8 cellular contexts compared by ENCODE assay signal in the genomic region with DNA sequence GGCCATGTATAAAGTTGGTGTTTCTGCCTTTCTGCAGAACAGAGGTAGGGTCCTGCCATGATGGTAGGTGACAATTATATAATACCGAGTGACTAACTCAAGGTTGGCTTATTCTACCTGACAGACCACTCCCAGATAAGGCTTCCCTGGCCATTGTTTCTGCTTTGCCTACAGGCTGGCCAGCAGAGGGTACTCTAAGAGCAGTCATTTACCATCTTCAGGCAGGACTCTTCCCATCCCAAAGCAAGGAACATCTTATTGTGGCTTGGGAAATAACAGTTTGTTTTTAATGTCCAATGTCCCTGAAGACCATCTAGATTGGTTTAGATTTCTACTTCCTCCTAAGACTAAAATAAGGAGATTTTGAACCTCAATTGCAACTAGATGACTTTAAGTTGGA.
A peak's percentile ranks its signal among the peaks of the same experiment; 100 is the strongest.
DNase-seq lines count a peak whose midpoint lies in the region; ATAC-seq, FAIRE-seq and TF ChIP-seq lines count a peak whose summit lies in the region.

No MANE protein-coding gene starts in this region.

- H3K4me3 ChIP-seq in HCT116 (replicated peaks in 1 of 2; ENCODE audit: low read depth in 1 of 2, low read length in 2 of 2) (no peak overlapping the region), SJSA1 (no peak overlapping the region), keratinocyte (ENCODE audit: control insufficient read depth in 2 of 3, extremely low read depth in 1 of 3, insufficient read depth in 2 of 3, low read depth in 1 of 3, low read length in 3 of 3) (no peak overlapping the region)

- H3K4me2 ChIP-seq in HCT116 (ENCODE audit: low read length) (no peak overlapping the region), keratinocyte (ENCODE audit: control insufficient read depth, extremely low read depth, insufficient read depth, low read depth, low read length) (no peak overlapping the region)

- BruUV-seq in HCT116 (replicated peaks; lab: Mats Ljungman, UMichigan): no TSS peak

- peaks cover 59% of the 10 kb centered on the region for H3K36me3 Mint-ChIP-seq in activated CD8-positive, alpha-beta T cell treated with anti-CD3 and anti-CD28 coated beads, Interleukin-2, amount 10 ng/mL, durations not matched to agents 7 days and 5 days (ENCODE audit: low read depth)

- no peak overlapping the region for H3K4me3 Mint-ChIP-seq in activated CD8-positive, alpha-beta T cell treated with anti-CD3 and anti-CD28 coated beads, Interleukin-2, amount 10 ng/mL, durations not matched to agents 7 days and 5 days

- H3K27me3 ChIP-seq in HCT116 (ENCODE audit: insufficient read depth, low read length): no peaks in the 10 kb centered on the region
- H3K27me3 ChIP-seq in SJSA1 (replicated peaks): no peaks in the 10 kb centered on the region
- peaks cover 25% of the 10 kb centered on the region for H3K27me3 ChIP-seq in keratinocyte (ENCODE audit: control insufficient read depth, extremely low read depth, insufficient read depth, low read length)

- ATAC-seq in HCT116 (peak; percentile 96), HG03196 (IDR thresholded peaks at IDR 0.05; ENCODE audit: unreplicated experiment) (no peak), HG02852 (IDR thresholded peaks at IDR 0.05; ENCODE audit: unreplicated experiment) (no peak)
- ATAC-seq in activated CD8-positive, alpha-beta T cell treated with anti-CD3 and anti-CD28 coated beads, Interleukin-2, amount 10 ng/mL, durations not matched to agents 7 days and 5 days: no peak

- H3K9me3 ChIP-seq in HCT116 (ENCODE audit: control insufficient read depth in 1 of 2, insufficient read depth in 1 of 2, low read depth in 1 of 2, low read length in 2 of 2) (no peaks in the 10 kb centered on the region), SJSA1 (replicated peaks) (no peaks in the 10 kb centered on the region), keratinocyte (ENCODE audit: control insufficient read depth, low read depth, low read length) (no peaks in the 10 kb centered on the region)

- H4K20me1 ChIP-seq in HCT116 (ENCODE audit: insufficient read depth): no peaks in the 10 kb centered on the region
- no peaks in the 10 kb centered on the region for H4K20me1 ChIP-seq in keratinocyte (ENCODE audit: control insufficient read depth, extremely low read depth, insufficient read depth, low read length)

- H3K9ac ChIP-seq in HCT116 (ENCODE audit: low read length) (no peak overlapping the region), keratinocyte (ENCODE audit: control insufficient read depth, extremely low read depth, insufficient read depth, low read length) (no peak overlapping the region)

- 0 out of 2 replicates have a peak, but pooled peaks cover 2% of the 10 kb centered on the region for H3K9me2 ChIP-seq in HCT116 (ENCODE audit: insufficient read depth)

- dilution Hi-C loops in keratinocyte (cut with MboI; ENCODE audit: extremely low pct_ligation_motif_present, low sequenced_read_pairs): no loop called here

- DNase-seq in COR-L47 (lab: John Stamatoyannopoulos, UW) (peak; percentile 31), HCT116 (ENCODE audit: low read depth, low spot score) (peak; percentile 44), SJSA1 (ENCODE audit: low read depth in 1 of 2, low spot score in 2 of 2) (peak; percentile 57 to 65), keratinocyte (ENCODE audit: low read depth, low spot score) (no peak)
- DNase-seq in stimulated activated CD4-positive, alpha-beta T cell treated with anti-CD3 and anti-CD28 coated beads, Interleukin-4, amount 100 ng/mL, for 24 hours: no peak
- DNase-seq in activated CD8-positive, alpha-beta T cell treated with anti-CD3 and anti-CD28 coated beads, Interleukin-2, amount 10 ng/mL, durations not matched to agents 7 days and 5 days: no peak

- RAD21 ChIA-PET in HCT116 (lab: Charles Lee; ENCODE audit: low non-redundant PET in 1 of 2, low total read pairs in 2 of 2, uncharacterized antibody in 2 of 2, unreplicated experiment in 2 of 2): interaction anchor here in 1 of 2 experiments (1.5 kb wide), 1 partner anchor 33 kb away, joined by 6 read pairs; no protein-coding TSS in a partner anchor

- H3K9me1 ChIP-seq in keratinocyte (ENCODE audit: control insufficient read depth, extremely low read depth, insufficient read depth, low read length): no peaks in the 10 kb centered on the region

- TF ChIP-seq CTCF in HCT116 (IDR thresholded peaks at IDR 0.05 in 2 of 3, conservative IDR thresholded peaks at IDR 0.05 in 1 of 3; ENCODE audit: borderline replicate concordance in 1 of 3, insufficient read depth in 1 of 3, low read depth in 2 of 3, low read length in 2 of 3) (peak; percentile 73 to 86 (median 83); a peak in 5 of 6 replicates), keratinocyte (optimal IDR thresholded peaks at IDR 0.05 in 1 of 3, IDR thresholded peaks at IDR 0.05 in 1 of 3, conservative IDR thresholded peaks at IDR 0.05 in 1 of 3; ENCODE audit: extremely low read depth in 1 of 3, insufficient read depth in 2 of 3, low read length in 3 of 3) (peak; percentile 24 to 68 (median 46))

- CTCF ChIA-PET in HCT116 (lab: Charles Lee): interaction anchor here (0.6 to 2.4 kb wide), 11 partner anchors 9 to 170 kb away, joined by 3 to 12 read pairs (median 4); no protein-coding TSS in a partner anchor
- CTCF ChIA-PET in activated CD8-positive, alpha-beta T cell treated with anti-CD3 and anti-CD28 coated beads, Interleukin-2, amount 10 ng/mL, durations not matched to agents 7 days and 5 days (lab: Charles Lee): interaction anchor here (1.0 to 1.7 kb wide), 4 partner anchors 11 to 412 kb away, joined by 3 to 6 read pairs (median 3); a partner anchor contains a TSS

- H3K27me3 Mint-ChIP-seq in activated CD8-positive, alpha-beta T cell treated with anti-CD3 and anti-CD28 coated beads, Interleukin-2, amount 10 ng/mL, durations not matched to agents 7 days and 5 days (ENCODE audit: low read depth): no peaks in the 10 kb centered on the region

- FAIRE-seq in keratinocyte (lab: Jason Lieb, UNC): peak; percentile 57

- H3K4me1 Mint-ChIP-seq in activated CD8-positive, alpha-beta T cell treated with anti-CD3 and anti-CD28 coated beads, Interleukin-2, amount 10 ng/mL, durations not matched to agents 7 days and 5 days (ENCODE audit: low read depth): peaks cover 9% of the 10 kb centered on the region

- intact Hi-C loops in HCT116 (cut with micrococcal nuclease): loop anchor here (1.0 kb wide), 1 partner anchor 437 kb away; no protein-coding TSS in a partner anchor

- TF ChIP-seq POLR2A in HCT116 (IDR thresholded peaks at IDR 0.05; ENCODE audit: borderline replicate concordance, extremely low read depth, insufficient read depth, insufficient read length): no peak

- POLR2A ChIA-PET in HCT116 (lab: Charles Lee): no interaction called here
- POLR2A ChIA-PET in activated CD8-positive, alpha-beta T cell treated with anti-CD3 and anti-CD28 coated beads, Interleukin-2, amount 10 ng/mL, durations not matched to agents 7 days and 5 days (lab: Charles Lee): no interaction called here

- H3K27ac ChIP-seq in HCT116 (ENCODE audit: low read depth, low read length): no peak overlapping the region
- H3K27ac ChIP-seq in SJSA1: no peak overlapping the region
- no peak overlapping the region for H3K27ac ChIP-seq in keratinocyte (ENCODE audit: control insufficient read depth, insufficient read depth, low read length)

- H3K36me3 ChIP-seq in HCT116 (ENCODE audit: control insufficient read depth in 1 of 2, insufficient read depth in 2 of 2, low read length in 2 of 2): no peaks in the 10 kb centered on the region
- no peaks in the 10 kb centered on the region for H3K36me3 ChIP-seq in SJSA1
- no peaks in the 10 kb centered on the region for H3K36me3 ChIP-seq in keratinocyte (ENCODE audit: control insufficient read depth in 2 of 2, extremely low read depth in 1 of 2, insufficient read depth in 2 of 2, low read length in 2 of 2)

- TF ChIP-seq RAD21 in HCT116 (IDR thresholded peaks at IDR 0.05; ENCODE audit: low read depth): peak; percentile 88

- no peak overlapping the region for H3K27ac Mint-ChIP-seq in activated CD8-positive, alpha-beta T cell treated with anti-CD3 and anti-CD28 coated beads, Interleukin-2, amount 10 ng/mL, durations not matched to agents 7 days and 5 days

- H3K79me2 ChIP-seq in HCT116 (ENCODE audit: insufficient read depth, low read length) (no peaks in the 10 kb centered on the region), keratinocyte (ENCODE audit: control insufficient read depth, insufficient read depth, low read length) (no peaks in the 10 kb centered on the region)

- H2AFZ ChIP-seq in HCT116 (ENCODE audit: low read depth, low read length, poor library complexity, severe bottlenecking): no peak overlapping the region
- no peak overlapping the region for H2AFZ ChIP-seq in keratinocyte (ENCODE audit: control insufficient read depth, low read length)

- no peaks in the 10 kb centered on the region for H3K9me3 Mint-ChIP-seq in activated CD8-positive, alpha-beta T cell treated with anti-CD3 and anti-CD28 coated beads, Interleukin-2, amount 10 ng/mL, durations not matched to agents 7 days and 5 days (ENCODE audit: insufficient read depth)

- no peaks in the 10 kb centered on the region for H3K4me1 ChIP-seq in HCT116 (ENCODE audit: control insufficient read depth in 1 of 2, insufficient read depth in 2 of 2, low read length in 2 of 2)
- H3K4me1 ChIP-seq in SJSA1 (replicated peaks): peaks cover 25% of the 10 kb centered on the region
- no peaks in the 10 kb centered on the region for H3K4me1 ChIP-seq in keratinocyte (ENCODE audit: control insufficient read depth, extremely low read depth, insufficient read depth, low read length)

TF ChIP-seq in HCT116, 20 proteins besides CTCF, POLR2A, EP300 and RAD21:
- TF ChIP-seq, protein P1, sequence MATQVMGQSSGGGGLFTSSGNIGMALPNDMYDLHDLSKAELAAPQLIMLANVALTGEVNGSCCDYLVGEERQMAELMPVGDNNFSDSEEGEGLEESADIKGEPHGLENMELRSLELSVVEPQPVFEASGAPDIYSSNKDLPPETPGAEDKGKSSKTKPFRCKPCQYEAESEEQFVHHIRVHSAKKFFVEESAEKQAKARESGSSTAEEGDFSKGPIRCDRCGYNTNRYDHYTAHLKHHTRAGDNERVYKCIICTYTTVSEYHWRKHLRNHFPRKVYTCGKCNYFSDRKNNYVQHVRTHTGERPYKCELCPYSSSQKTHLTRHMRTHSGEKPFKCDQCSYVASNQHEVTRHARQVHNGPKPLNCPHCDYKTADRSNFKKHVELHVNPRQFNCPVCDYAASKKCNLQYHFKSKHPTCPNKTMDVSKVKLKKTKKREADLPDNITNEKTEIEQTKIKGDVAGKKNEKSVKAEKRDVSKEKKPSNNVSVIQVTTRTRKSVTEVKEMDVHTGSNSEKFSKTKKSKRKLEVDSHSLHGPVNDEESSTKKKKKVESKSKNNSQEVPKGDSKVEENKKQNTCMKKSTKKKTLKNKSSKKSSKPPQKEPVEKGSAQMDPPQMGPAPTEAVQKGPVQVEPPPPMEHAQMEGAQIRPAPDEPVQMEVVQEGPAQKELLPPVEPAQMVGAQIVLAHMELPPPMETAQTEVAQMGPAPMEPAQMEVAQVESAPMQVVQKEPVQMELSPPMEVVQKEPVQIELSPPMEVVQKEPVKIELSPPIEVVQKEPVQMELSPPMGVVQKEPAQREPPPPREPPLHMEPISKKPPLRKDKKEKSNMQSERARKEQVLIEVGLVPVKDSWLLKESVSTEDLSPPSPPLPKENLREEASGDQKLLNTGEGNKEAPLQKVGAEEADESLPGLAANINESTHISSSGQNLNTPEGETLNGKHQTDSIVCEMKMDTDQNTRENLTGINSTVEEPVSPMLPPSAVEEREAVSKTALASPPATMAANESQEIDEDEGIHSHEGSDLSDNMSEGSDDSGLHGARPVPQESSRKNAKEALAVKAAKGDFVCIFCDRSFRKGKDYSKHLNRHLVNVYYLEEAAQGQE (IDR thresholded peaks at IDR 0.05; ENCODE audit: low read depth): no peak

Comparison
In these comparisons a context has a peak if more than half of its experiments do, and no peak if none do; other contexts are left out.
1. DNase-seq: peak in COR-L47 (single experiment), HCT116 (single experiment) and SJSA1 (2 of 2); none in keratinocyte (single experiment), stimulated activated CD4-positive, alpha-beta T cell treated with anti-CD3 and anti-CD28 coated beads, Interleukin-4, amount 100 ng/mL, for 24 hours (single experiment) and activated CD8-positive, alpha-beta T cell treated with anti-CD3 and anti-CD28 coated beads, Interleukin-2, amount 10 ng/mL, durations not matched to agents 7 days and 5 days (single experiment).